ENCODE assay signal across 10 cellular contexts in the genomic region with DNA sequence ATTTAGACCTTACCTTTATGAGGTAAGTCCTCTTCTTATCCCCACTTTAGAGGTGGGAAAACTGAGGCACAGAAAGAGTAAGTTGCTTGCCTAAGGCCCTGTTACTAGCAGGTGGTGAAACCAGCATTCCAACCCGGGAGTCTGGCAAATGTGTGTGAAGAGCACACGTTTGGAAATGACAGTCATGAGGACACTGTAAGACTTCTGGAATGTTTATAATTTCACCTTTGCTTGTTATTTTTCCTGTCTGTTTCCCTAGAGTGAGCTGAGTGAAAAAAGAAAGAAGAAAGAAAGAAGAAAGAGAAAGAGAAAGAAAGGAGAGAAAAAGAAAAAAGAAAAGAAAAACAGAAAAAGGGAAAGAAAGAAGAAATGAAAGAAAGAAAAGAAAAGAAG. TPM values are rescaled to one million over a fixed set of nuclear protein-coding genes. Genes with fewer than 3 reads are reported as not detected.
A peak's percentile ranks its signal among the peaks of the same experiment; 100 is the strongest.
DNase-seq lines count a peak whose midpoint lies in the region; ATAC-seq and TF ChIP-seq lines count a peak whose summit lies in the region.
"Had no signal": no experiment of that assay in that cellular context is flagged by ENCODE, and none has a peak within 500 bp of the region (broad histone marks: within the 10 kb centered on the region; RNA-seq: fewer than 3 reads in every experiment).

No MANE protein-coding gene starts in this region.

- no peaks in the 10 kb centered on the region for H3K9me3 ChIP-seq in CD4-positive, alpha-beta T cell (ENCODE audit: control insufficient read depth, low read length)

- no peak for TF ChIP-seq CTCF in CD4-positive, alpha-beta T cell (IDR thresholded peaks at IDR 0.05)
- TF ChIP-seq CTCF in nephron progenitor cell (IDR thresholded peaks at IDR 0.05), result no peak

- no peaks in the 10 kb centered on the region for H3K27me3 ChIP-seq in CD4-positive, alpha-beta T cell (ENCODE audit: control insufficient read depth, insufficient read depth, low read length)

- CTCF ChIA-PET in CD4-positive, alpha-beta T cell (lab: Charles Lee), result interaction anchor here (0.6 kb wide), 1 partner anchor 46 kb away, joined by 3 read pairs; no protein-coding TSS in a partner anchor

- no peak overlapping the region for H3K27ac ChIP-seq in CD4-positive, alpha-beta T cell (ENCODE audit: low read depth, low read length)

- in situ Hi-C loops in G401 (cut with HindIII; ENCODE audit: low sequenced_read_pairs), result no loop called here

- no peaks in the 10 kb centered on the region for H3K36me3 Mint-ChIP-seq in CD4-positive, alpha-beta T cell (ENCODE audit: low read depth)
- H3K36me3 Mint-ChIP-seq in nephron progenitor cell (ENCODE audit: low read depth), result no peaks in the 10 kb centered on the region

- ATAC-seq in CD4-positive, alpha-beta T cell (ENCODE audit: poor library complexity), result no peak
- ATAC-seq in Right ventricle myocardium superior (ENCODE audit: poor library complexity), result no peak

- no peaks in the 10 kb centered on the region for H3K27me3 Mint-ChIP-seq in CD4-positive, alpha-beta T cell
- peaks cover 4% of the 10 kb centered on the region for H3K27me3 Mint-ChIP-seq in nephron progenitor cell (ENCODE audit: low read depth, poor library complexity)

- intact Hi-C loops in CD4-positive, alpha-beta T cell (cut with DNase I, micrococcal nuclease), result no loop called here
- intact Hi-C loops in Right ventricle myocardium superior (cut with DNase I), result no loop called here

- peak overlapping the region; percentile 20 for H3K27ac Mint-ChIP-seq in CD4-positive, alpha-beta T cell
- H3K27ac Mint-ChIP-seq in nephron progenitor cell, result peak overlapping the region; percentile 99

- POLR2A ChIA-PET in CD4-positive, alpha-beta T cell (lab: Charles Lee), result interaction anchor here (0.6 to 2.3 kb wide), 4 partner anchors 14 to 998 kb away, joined by 3 to 10 read pairs (median 6); a partner anchor contains a TSS

- peaks cover 13% of the 10 kb centered on the region for H3K4me1 Mint-ChIP-seq in CD4-positive, alpha-beta T cell (ENCODE audit: low read depth)
- H3K4me1 Mint-ChIP-seq in nephron progenitor cell, result peaks cover 30% of the 10 kb centered on the region

- no peak for DNase-seq in CD4-positive, alpha-beta T cell
- DNase-seq in NCI-H226 (peak; percentile 6), dermis blood vessel endothelial cell (peak; percentile 24), nephron progenitor cell (no peak), HuH-7.5 (ENCODE audit: low spot score) (no peak), NCI-H345 treated with DMSO at 0.1 percent for 48 hours (lab: John Stamatoyannopoulos, UW; ENCODE audit: unreplicated experiment) (no peak), Right ventricle myocardium superior (no peak), G401 (ENCODE audit: low spot score) (no peak)
- DNase-seq: activated CD8-positive, alpha-beta memory T cell treated with anti-CD3 and anti-CD28 coated beads, Interleukin-2, amount 50 U/mL, for 48 hours; NK-92 treated with Interleukin-12 subunit alpha and Interleukin-12 subunit beta, amount 100 ng/mL, for 24 hours had no signal

- peak overlapping the region; percentile 61 for H3K4me3 Mint-ChIP-seq in CD4-positive, alpha-beta T cell
- peak overlapping the region; percentile 73 for H3K4me3 Mint-ChIP-seq in nephron progenitor cell

- H3K9me3 Mint-ChIP-seq in CD4-positive, alpha-beta T cell, result no peaks in the 10 kb centered on the region
- no peaks in the 10 kb centered on the region for H3K9me3 Mint-ChIP-seq in nephron progenitor cell

RNA-seq across cellular contexts. Expression of a gene that starts 21.2 kb away (rescaled TPM):
- total RNA-seq in CD4-positive, alpha-beta T cell, result 100 to 1,000 TPM; 138 to 144 TPM
- total RNA-seq in dermis blood vessel endothelial cell (132 and 140 TPM in 2 replicates), Right ventricle myocardium superior (78.2 TPM)
- total RNA-seq in G401 (2014; rRNA removed; shearing (Covaris generic)), result 26.2 and 32.0 TPM in 2 replicates

Comparison
In these comparisons a context has a peak if more than half of its experiments do, and no peak if none do; other contexts are left out.
1. DNase-seq: peak in NCI-H226 (single experiment) and dermis blood vessel endothelial cell (single experiment); none in CD4-positive, alpha-beta T cell (0 of 10), nephron progenitor cell (single experiment), HuH-7.5 (single experiment), NCI-H345 treated with DMSO at 0.1 percent for 48 hours (single experiment), Right ventricle myocardium superior (single experiment) and G401 (single experiment).